Comparison of ENCODE assay signal across 14 cellular contexts in genomic region chr11:61689164-61689496, GRCh38. TPM values are rescaled to one million over a fixed set of nuclear protein-coding genes. Genes with fewer than 3 reads are reported as not detected.
DNase-seq lines count a peak whose midpoint lies in the region; ATAC-seq and TF ChIP-seq lines count a peak whose summit lies in the region.
"Had no signal": no experiment of that assay in that cellular context is flagged by ENCODE, and none has a peak within 500 bp of the region (broad histone marks: within the 10 kb centered on the region; RNA-seq: fewer than 3 reads in every experiment).

No MANE protein-coding gene starts in this region.

- no peak for DNase-seq in left ventricle myocardium inferior
- no peak for DNase-seq in Right ventricle myocardium superior
- DNase-seq in dorsolateral prefrontal cortex: no peak
- no peak for DNase-seq in upper lobe of right lung
- DNase-seq in foreskin fibroblast: no peak
- DNase-seq: amniotic stem cell, Caco-2, HCEC 1CT, NCI-H1436, SIG-M5, T-helper 2 cell had no signal

- H3K9me3 Mint-ChIP-seq in nephron: no peaks in the 10 kb centered on the region

- H3K9me3 ChIP-seq in left ventricle myocardium inferior (replicated peaks) (no peaks in the 10 kb centered on the region), upper lobe of right lung (no peaks in the 10 kb centered on the region)
- H3K9me3 ChIP-seq: Caco-2 had no signal

- H3K4me1 Mint-ChIP-seq in nephron: peaks cover 42% of the 10 kb centered on the region

- ATAC-seq in Right ventricle myocardium superior (ENCODE audit: poor library complexity) (no peak), upper lobe of right lung (no peak), HG03097 (IDR thresholded peaks at IDR 0.05; ENCODE audit: low FRiP score, unreplicated experiment) (no peak), HG03108 (IDR thresholded peaks at IDR 0.05; ENCODE audit: unreplicated experiment) (no peak)

- H3K36me3 ChIP-seq in left ventricle myocardium inferior: no peaks in the 10 kb centered on the region
- no peaks in the 10 kb centered on the region for H3K36me3 ChIP-seq in upper lobe of right lung

- peaks cover 44% of the 10 kb centered on the region for H3K4me1 ChIP-seq in left ventricle myocardium inferior
- peaks cover 13% of the 10 kb centered on the region for H3K4me1 ChIP-seq in upper lobe of right lung

- TF ChIP-seq CTCF in left ventricle myocardium inferior (IDR thresholded peaks at IDR 0.05; ENCODE audit: borderline replicate concordance) (no peak), dorsolateral prefrontal cortex (IDR thresholded peaks at IDR 0.05 in 54 of 56, conservative IDR thresholded peaks at IDR 0.05 in 2 of 56; ENCODE audit: low read depth in 1 of 56, partially characterized antibody in 56 of 56) (no peak), nephron (IDR thresholded peaks at IDR 0.05; ENCODE audit: unreplicated experiment in 3 of 3) (no peak), upper lobe of right lung (IDR thresholded peaks at IDR 0.05) (no peak), foreskin fibroblast (IDR thresholded peaks at IDR 0.05; ENCODE audit: low read depth, low read length) (no peak)

- H3K27me3 ChIP-seq in left ventricle myocardium inferior (ENCODE audit: low read depth): no peaks in the 10 kb centered on the region
- no peaks in the 10 kb centered on the region for H3K27me3 ChIP-seq in dorsolateral prefrontal cortex
- H3K27me3 ChIP-seq in upper lobe of right lung: peaks cover 9% of the 10 kb centered on the region

- H3K27me3 Mint-ChIP-seq in nephron (ENCODE audit: low read depth): no peaks in the 10 kb centered on the region

- peak overlapping the region; percentile 85 for H3K27ac ChIP-seq in left ventricle myocardium inferior (replicated peaks)
- peak overlapping the region in 41 of 59 donors; percentile 6 to 77 (median 58) for H3K27ac ChIP-seq in dorsolateral prefrontal cortex
- peak overlapping the region; percentile 61 for H3K27ac ChIP-seq in upper lobe of right lung

- H3K27ac Mint-ChIP-seq in nephron: peak overlapping the region in 2 of 3 experiments; percentile 16 to 39

- H3K4me3 ChIP-seq in left ventricle myocardium inferior (peak overlapping the region; percentile 44), dorsolateral prefrontal cortex (peak overlapping the region in 4 of 59 donors; percentile 17 to 36 (median 17)), upper lobe of right lung (no peak overlapping the region), foreskin fibroblast (ENCODE audit: low read depth in 1 of 2, low read length in 2 of 2) (no peak overlapping the region)

- H3K4me3 Mint-ChIP-seq in nephron: no peak overlapping the region

- intact Hi-C loops in left ventricle myocardium inferior (cut with micrococcal nuclease) (no loop called here), Right ventricle myocardium superior (cut with DNase I) (no loop called here), dorsolateral prefrontal cortex (cut with DNase I) (no loop called here), upper lobe of right lung (cut with DNase I) (no loop called here)

- H3K36me3 Mint-ChIP-seq in nephron (ENCODE audit: low read depth): no peaks in the 10 kb centered on the region

RNA-seq across cellular contexts. Expression of gene DAGLA, which starts 8.9 kb away (rescaled TPM):
- total RNA-seq in left ventricle myocardium inferior: 3.2 TPM
- 4.2 TPM for total RNA-seq in Right ventricle myocardium superior
- total RNA-seq in dorsolateral prefrontal cortex: 10 to 100 TPM; 12.9 to 58.9 (median 36.2) TPM
- total RNA-seq in upper lobe of right lung: 6.0 TPM
